18 cellular contexts compared by ENCODE assay signal in the genomic region with DNA sequence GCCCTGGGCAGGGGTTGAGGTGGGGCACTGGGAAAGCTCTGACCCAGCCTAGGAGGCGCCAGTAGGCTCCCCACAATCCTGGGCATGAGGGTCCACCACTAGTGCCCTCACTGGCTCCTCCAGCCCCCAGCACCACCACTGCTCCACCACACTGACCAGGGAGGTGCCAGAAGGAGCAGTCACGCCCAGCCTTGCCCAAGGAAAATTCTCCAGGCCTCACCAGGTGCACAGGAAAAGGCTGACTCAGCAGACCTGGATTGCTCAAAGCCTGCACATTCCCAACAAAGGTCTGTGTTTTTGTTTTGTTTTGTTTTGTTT.
"Had no signal": no experiment of that assay in that cellular context is flagged by ENCODE, and none has a peak within 500 bp of the region (broad histone marks: within the 10 kb centered on the region; RNA-seq: fewer than 3 reads in every experiment).

No MANE protein-coding gene starts in this region.

- H3K27me3 Mint-ChIP-seq: activated CD4-positive, alpha-beta T cell treated with anti-CD3 and anti-CD28 coated beads, Interleukin-2, amount 10 ng/mL, durations not matched to agents 7 days and 5 days; progenitor cell of endocrine pancreas had no signal

- H3K27ac ChIP-seq: adrenal gland had no signal

- ATAC-seq: activated CD8-positive, alpha-beta T cell treated with anti-CD3 and anti-CD28 coated beads, Interleukin-2, amount 10 ng/mL, durations not matched to agents 7 days and 5 days; activated naive CD4-positive, alpha-beta T cell treated with anti-CD3 and anti-CD28 coated beads, Interleukin-2, amount 50 U/mL, for 72 hours; activated T-cell treated with anti-CD3 and anti-CD28 coated beads, Interleukin-2, amount 50 U/mL, for 72 hours had no signal

- H3K27ac Mint-ChIP-seq: activated CD4-positive, alpha-beta T cell treated with anti-CD3 and anti-CD28 coated beads, Interleukin-2, amount 10 ng/mL, durations not matched to agents 7 days and 5 days; activated CD8-positive, alpha-beta T cell treated with anti-CD3 and anti-CD28 coated beads, Interleukin-2, amount 10 ng/mL, durations not matched to agents 7 days and 5 days; activated naive CD4-positive, alpha-beta T cell treated with anti-CD3 and anti-CD28 coated beads, Interleukin-2, amount 50 U/mL, for 72 hours; activated T-cell treated with anti-CD3 and anti-CD28 coated beads, Interleukin-2, amount 50 U/mL, for 72 hours; immature natural killer cell; nephron progenitor cell; progenitor cell of endocrine pancreas had no signal

- H3K4me3 Mint-ChIP-seq: activated CD4-positive, alpha-beta T cell treated with anti-CD3 and anti-CD28 coated beads, Interleukin-2, amount 10 ng/mL, durations not matched to agents 7 days and 5 days; activated CD8-positive, alpha-beta T cell treated with anti-CD3 and anti-CD28 coated beads, Interleukin-2, amount 10 ng/mL, durations not matched to agents 7 days and 5 days; activated T-cell treated with anti-CD3 and anti-CD28 coated beads, Interleukin-2, amount 50 U/mL, for 72 hours; immature natural killer cell; nephron progenitor cell had no signal

- H3K36me3 Mint-ChIP-seq: activated naive CD4-positive, alpha-beta T cell treated with anti-CD3 and anti-CD28 coated beads, Interleukin-2, amount 50 U/mL, for 72 hours; immature natural killer cell had no signal

- H3K27me3 ChIP-seq: adrenal gland had no signal

- H3K4me1 Mint-ChIP-seq: activated CD4-positive, alpha-beta T cell treated with anti-CD3 and anti-CD28 coated beads, Interleukin-2, amount 10 ng/mL, durations not matched to agents 7 days and 5 days; immature natural killer cell; nephron progenitor cell had no signal

- H3K9me3 ChIP-seq: adrenal gland had no signal

- H3K4me3 ChIP-seq: adrenal gland, lung had no signal

- FAIRE-seq: astrocyte, small intestine, urothelium cell line had no signal

- H3K4me1 ChIP-seq: adrenal gland had no signal

- DNase-seq: activated CD4-positive, alpha-beta T cell treated with anti-CD3 and anti-CD28 coated beads, Interleukin-2, amount 10 ng/mL, durations not matched to agents 7 days and 5 days; activated CD8-positive, alpha-beta T cell treated with anti-CD3 and anti-CD28 coated beads, Interleukin-2, amount 10 ng/mL, durations not matched to agents 7 days and 5 days; activated gamma-delta T cell treated with Interleukin-2 at 50 U/mL for 16 hours; activated T-cell treated with anti-CD3 and anti-CD28 coated beads, Interleukin-2, amount 50 U/mL, for 72 hours; dermis blood vessel endothelial cell; effector memory CD4-positive, alpha-beta T cell; immature natural killer cell; midbrain; nephron progenitor cell; nucleus accumbens; small intestine; stimulated activated CD4-positive, alpha-beta T cell treated with anti-CD3 and anti-CD28 coated beads, Interleukin-4, amount 100 ng/mL, for 1 hour had no signal
